19 cellular contexts compared by ENCODE assay signal in genomic region chrX:2711441-2711840, GRCh38. TPM values are rescaled to one million over a fixed set of nuclear protein-coding genes. Genes with fewer than 3 reads are reported as not detected.
DNase-seq lines count a peak whose midpoint lies in the region; ATAC-seq and TF ChIP-seq lines count a peak whose summit lies in the region.
"Had no signal": no experiment of that assay in that cellular context is flagged by ENCODE, and none has a peak within 500 bp of the region (broad histone marks: within the 10 kb centered on the region; RNA-seq: fewer than 3 reads in every experiment).

No MANE protein-coding gene starts in this region.

- H3F3A ChIP-seq in smooth muscle cell (ENCODE audit: low read depth), result peaks cover 34% of the 10 kb centered on the region

- no peak overlapping the region for H3K9ac ChIP-seq in mammary epithelial cell (ENCODE audit: insufficient read depth, low read length)
- H3K9ac ChIP-seq in smooth muscle cell (ENCODE audit: low read depth), result no peak overlapping the region

- H3K79me2 ChIP-seq in mammary epithelial cell (ENCODE audit: insufficient read depth, low read length) (peaks cover 60% of the 10 kb centered on the region), smooth muscle cell (ENCODE audit: low read depth) (peaks cover 89% of the 10 kb centered on the region)

- no peaks in the 10 kb centered on the region for H4K20me1 ChIP-seq in mammary epithelial cell (ENCODE audit: insufficient read depth, low read length)
- peaks cover 54% of the 10 kb centered on the region for H4K20me1 ChIP-seq in smooth muscle cell (ENCODE audit: low read depth)

- CTCF ChIA-PET in mammary epithelial cell (lab: Charles Lee; ENCODE audit: low non-redundant PET), result no interaction called here

- H3K4me3 ChIP-seq in mammary epithelial cell (replicated peaks in 1 of 3; ENCODE audit: insufficient read depth in 1 of 3, low read depth in 2 of 3, low read length in 3 of 3) (no peak overlapping the region), smooth muscle cell (no peak overlapping the region), MG63 (no peak overlapping the region)
- H3K4me3 ChIP-seq: SJCRH30 had no signal

- H3K27ac ChIP-seq in mammary epithelial cell (ENCODE audit: insufficient read depth, low read depth, low read length) (peak overlapping the region; percentile 98), smooth muscle cell (ENCODE audit: low read depth) (peak overlapping the region; percentile 100)
- H3K27ac ChIP-seq: SJCRH30 had no signal

- ATAC-seq in activated T-cell treated with anti-CD3 and anti-CD28 coated beads, Interleukin-2, amount 50 U/mL, for 72 hours (replicated peaks in 1 of 2), result no peak
- ATAC-seq in activated T-cell treated with anti-CD3 and anti-CD28 coated beads, Interleukin-2, amount 50 U/mL, for 4 hours, result no peak

- in situ Hi-C loops in mammary epithelial cell (cut with MboI; ENCODE audit: low sequenced_read_pairs in 2 of 2), result no loop called here

- WGBS in mammary epithelial cell (ENCODE audit: low coverage, missing lambda C conversion rate), result 96% methylated on average over 2 of the region's 2 CpGs
- 100% methylated on average over 2 of the region's 2 CpGs for WGBS in smooth muscle cell (ENCODE audit: low lambda C conversion rate)

- H3K9me3 ChIP-seq in mammary epithelial cell (replicated peaks; ENCODE audit: insufficient read depth, low read length), result no peaks in the 10 kb centered on the region
- no peaks in the 10 kb centered on the region for H3K9me3 ChIP-seq in smooth muscle cell (replicated peaks; ENCODE audit: low read depth)
- no peaks in the 10 kb centered on the region for H3K9me3 ChIP-seq in MG63
- H3K9me3 ChIP-seq: Caco-2, SJCRH30 had no signal

- H3K4me2 ChIP-seq in mammary epithelial cell (ENCODE audit: insufficient read depth, low read depth, low read length), result no peak overlapping the region
- H3K4me2 ChIP-seq in smooth muscle cell, result no peak overlapping the region

- H3K27me3 ChIP-seq in mammary epithelial cell (ENCODE audit: insufficient read depth, low read length), result no peaks in the 10 kb centered on the region
- no peaks in the 10 kb centered on the region for H3K27me3 ChIP-seq in smooth muscle cell (ENCODE audit: low read depth)
- H3K27me3 ChIP-seq in MG63, result no peaks in the 10 kb centered on the region
- H3K27me3 ChIP-seq: SJCRH30 had no signal

- no peaks in the 10 kb centered on the region for H3K36me3 ChIP-seq in mammary epithelial cell (ENCODE audit: insufficient read depth, low read length)
- H3K36me3 ChIP-seq in smooth muscle cell (ENCODE audit: low read depth), result no peaks in the 10 kb centered on the region
- H3K36me3 ChIP-seq in MG63, result peaks cover 53% of the 10 kb centered on the region
- H3K36me3 ChIP-seq: SJCRH30 had no signal

- H3K36me3 Mint-ChIP-seq in activated T-cell treated with anti-CD3 and anti-CD28 coated beads, Interleukin-2, amount 50 U/mL, for 72 hours (ENCODE audit: insufficient read depth in 2 of 2), result peaks cover 5 to 21% of the 10 kb centered on the region in 2 donors
- H3K36me3 Mint-ChIP-seq in activated T-cell treated with anti-CD3 and anti-CD28 coated beads, Interleukin-2, amount 50 U/mL, for 4 hours (ENCODE audit: insufficient read depth), result peaks cover 35% of the 10 kb centered on the region
- peaks cover 22% of the 10 kb centered on the region for H3K36me3 Mint-ChIP-seq in HFFc6 (ENCODE audit: low read depth)

- peaks cover 33% of the 10 kb centered on the region for H3K4me1 ChIP-seq in mammary epithelial cell (ENCODE audit: insufficient read depth, low read length)
- peaks cover 14% of the 10 kb centered on the region for H3K4me1 ChIP-seq in smooth muscle cell (ENCODE audit: low read depth)

- DNase-seq in activated T-cell treated with anti-CD3 and anti-CD28 coated beads, Interleukin-2, amount 50 U/mL, for 72 hours, result no peak
- no peak for DNase-seq in activated T-cell treated with anti-CD3 and anti-CD28 coated beads, Interleukin-2, amount 50 U/mL, for 4 hours
- DNase-seq in HFFc6 (no peak), mammary epithelial cell (no peak), smooth muscle cell (lab: John Stamatoyannopoulos, UW; ENCODE audit: unreplicated experiment) (no peak), MG63 (no peak), HUDEP-2 (lab: John Stamatoyannopoulos, UW; ENCODE audit: unreplicated experiment in 76 of 76) (no peak), NCI-H1092 (lab: John Stamatoyannopoulos, UW) (no peak)
- DNase-seq: Caco-2; CD4-positive, CD25-positive, alpha-beta regulatory T cell; H7; IMR-90; Kasumi-1; NCI-H187 treated with DMSO at 0.1 percent for 48 hours; NCI-H345; NCI-H526 treated with DMSO at 0.1 percent for 48 hours; SJCRH30 had no signal

- dilution Hi-C loops in mammary epithelial cell (cut with HindIII; ENCODE audit: low sequenced_read_pairs), result no loop called here

- intact Hi-C loops in mammary epithelial cell (cut with micrococcal nuclease), result no loop called here

- TF ChIP-seq CTCF in HFFc6 (IDR thresholded peaks at IDR 0.05), result no peak
- no peak for TF ChIP-seq CTCF in mammary epithelial cell (conservative IDR thresholded peaks at IDR 0.05 in 1 of 2, IDR thresholded peaks at IDR 0.05 in 1 of 2; ENCODE audit: extremely low read depth in 1 of 2, insufficient read depth in 1 of 2, low read depth in 1 of 2, low read length in 2 of 2)
- no peak for TF ChIP-seq CTCF in smooth muscle cell (IDR thresholded peaks at IDR 0.05; ENCODE audit: borderline replicate concordance, insufficient read depth, poor library complexity, severe bottlenecking)

- H3K27ac Mint-ChIP-seq in activated T-cell treated with anti-CD3 and anti-CD28 coated beads, Interleukin-2, amount 50 U/mL, for 72 hours, result peak overlapping the region; percentile 50
- H3K27ac Mint-ChIP-seq in HFFc6, result peak overlapping the region; percentile 42

- no TSS peak for BruUV-seq in mammary epithelial cell (replicated peaks; lab: Mats Ljungman, UMichigan)

- H3K9me3 Mint-ChIP-seq in activated T-cell treated with anti-CD3 and anti-CD28 coated beads, Interleukin-2, amount 50 U/mL, for 72 hours, result no peaks in the 10 kb centered on the region
- no peaks in the 10 kb centered on the region for H3K9me3 Mint-ChIP-seq in activated T-cell treated with anti-CD3 and anti-CD28 coated beads, Interleukin-2, amount 50 U/mL, for 4 hours
- H3K9me3 Mint-ChIP-seq in HFFc6, result no peaks in the 10 kb centered on the region
- H3K9me3 Mint-ChIP-seq: CD4-positive, CD25-positive, alpha-beta regulatory T cell had no signal

- H3K27me3 Mint-ChIP-seq in activated T-cell treated with anti-CD3 and anti-CD28 coated beads, Interleukin-2, amount 50 U/mL, for 72 hours (ENCODE audit: low read depth), result no peaks in the 10 kb centered on the region
- no peaks in the 10 kb centered on the region for H3K27me3 Mint-ChIP-seq in activated T-cell treated with anti-CD3 and anti-CD28 coated beads, Interleukin-2, amount 50 U/mL, for 4 hours (ENCODE audit: low read depth)
- H3K27me3 Mint-ChIP-seq in HFFc6 (ENCODE audit: insufficient read depth), result peaks cover 10% of the 10 kb centered on the region
- H3K27me3 Mint-ChIP-seq: CD4-positive, CD25-positive, alpha-beta regulatory T cell had no signal

- H3K4me3 Mint-ChIP-seq in activated T-cell treated with anti-CD3 and anti-CD28 coated beads, Interleukin-2, amount 50 U/mL, for 72 hours, result no peak overlapping the region
- H3K4me3 Mint-ChIP-seq in activated T-cell treated with anti-CD3 and anti-CD28 coated beads, Interleukin-2, amount 50 U/mL, for 4 hours, result no peak overlapping the region
- no peak overlapping the region for H3K4me3 Mint-ChIP-seq in HFFc6

- peaks cover 44% of the 10 kb centered on the region for H3K4me1 Mint-ChIP-seq in activated T-cell treated with anti-CD3 and anti-CD28 coated beads, Interleukin-2, amount 50 U/mL, for 72 hours (ENCODE audit: low read depth)
- H3K4me1 Mint-ChIP-seq in activated T-cell treated with anti-CD3 and anti-CD28 coated beads, Interleukin-2, amount 50 U/mL, for 4 hours (ENCODE audit: low read depth), result peaks cover 70% of the 10 kb centered on the region
- H3K4me1 Mint-ChIP-seq in HFFc6 (ENCODE audit: low read depth), result peaks cover 44% of the 10 kb centered on the region

- H2AFZ ChIP-seq in mammary epithelial cell (ENCODE audit: low read depth, low read length) (no peak overlapping the region), smooth muscle cell (ENCODE audit: low read depth) (no peak overlapping the region)

RNA-seq across cellular contexts. Expression of gene CD99, which starts 20.3 kb away (rescaled TPM):
- total RNA-seq in activated T-cell treated with anti-CD3 and anti-CD28 coated beads, Interleukin-2, amount 50 U/mL, for 72 hours, result 100 to 1,000 TPM; 148 to 222 TPM
- total RNA-seq in activated T-cell treated with anti-CD3 and anti-CD28 coated beads, Interleukin-2, amount 50 U/mL, for 4 hours, result 100 to 1,000 TPM; 138 to 219 (median 164) TPM
- total RNA-seq in HFFc6 (2021; fragmentation: NEBNext Ultra II Directional; extraction: Animal tissue kit (Norgen Biotek cat#: 25700)), result 100 to 1,000 TPM; 526 to 610 (median 584) TPM
- total RNA-seq in mammary epithelial cell (10 to 100 TPM; 27.0 to 66.4 TPM), smooth muscle cell (647 and 726 TPM in 2 replicates)
- polyA plus RNA-seq in mammary epithelial cell (91.6 TPM), smooth muscle cell (1,194 and 1,373 TPM in 2 replicates)
- 122 TPM for polyA minus RNA-seq in mammary epithelial cell
- total RNA-seq in MG63 (2014; rRNA removed; shearing (Covaris generic); ENCODE audit: low replicate concordance), result 582 and 695 TPM in 2 replicates

RNA-seq across cellular contexts. Expression of gene XG, which starts 40.4 kb away (rescaled TPM):
- total RNA-seq in activated T-cell treated with anti-CD3 and anti-CD28 coated beads, Interleukin-2, amount 50 U/mL, for 72 hours, result not detected
- not detected for total RNA-seq in activated T-cell treated with anti-CD3 and anti-CD28 coated beads, Interleukin-2, amount 50 U/mL, for 4 hours
- under 1 TPM in 5 of 6 experiments, not detected in 1; 0.07 to 0.48 (median 0.31) TPM for total RNA-seq in HFFc6 (2021; fragmentation: NEBNext Ultra II Directional; extraction: Animal tissue kit (Norgen Biotek cat#: 25700))
- total RNA-seq in mammary epithelial cell (1 to 10 TPM; 2.2 to 7.2 TPM), smooth muscle cell (1.1 and 2.6 TPM in 2 replicates)
- polyA plus RNA-seq in mammary epithelial cell (0.11 TPM), smooth muscle cell (1.3 and 3.6 TPM in 2 replicates)
- not detected for polyA minus RNA-seq in mammary epithelial cell
- 1.3 TPM in 1 of 2 replicates, not detected in the other for total RNA-seq in MG63 (2014; rRNA removed; shearing (Covaris generic); ENCODE audit: low replicate concordance)
- total RNA-seq: CD4-positive, CD25-positive, alpha-beta regulatory T cell; HT-29; OCI-LY7; SJCRH30 had no signal
- polyA plus RNA-seq: CD4-positive, CD25-positive, alpha-beta regulatory T cell; IMR-90 had no signal
